8 cellular contexts compared by ENCODE assay signal in genomic region chr16:30536391-30537024, GRCh38. TPM values are rescaled to one million over a fixed set of nuclear protein-coding genes. Genes with fewer than 3 reads are reported as not detected.
DNase-seq lines count a peak whose midpoint lies in the region; ATAC-seq, FAIRE-seq and TF ChIP-seq lines count a peak whose summit lies in the region.
"Not testable (repeated sequence)": the region's sequence is repeated elsewhere in the genome, so short reads cannot be mapped to it uniquely, and the experiment has no call there.

No MANE protein-coding gene starts in this region.

- H3K36me3 Mint-ChIP-seq in CD8-positive, alpha-beta T cell = peaks cover 20% of the 10 kb centered on the region
- H3K36me3 Mint-ChIP-seq in activated T-helper 1 cell treated with anti-CD3 and anti-CD28 coated beads, Interleukin-12 subunit alpha, Interleukin-12 subunit beta, Interleukin-2, Interleukin-4 antibody, amounts not matched to agents 30 ng/mL and 10 ng/mL and 1 ng/mL, durations not matched to agents 14 hours and 24 hours and 36 hours (ENCODE audit: low read depth) = peaks cover 16% of the 10 kb centered on the region
- peaks cover 17% of the 10 kb centered on the region for H3K36me3 Mint-ChIP-seq in central memory CD8-positive, alpha-beta T cell (ENCODE audit: insufficient read depth)

- in situ Hi-C loops in transverse colon (cut with MboI; ENCODE audit: low pct_ligation_motif_present in 1 of 4, low pct_unique_long_range_greater_than_20kb in 1 of 4, low sequenced_read_pairs in 3 of 4) = not testable (repeated sequence)

- H3K4me1 Mint-ChIP-seq in CD8-positive, alpha-beta T cell (ENCODE audit: low read depth) = peaks cover 36% of the 10 kb centered on the region
- peaks cover 22% of the 10 kb centered on the region for H3K4me1 Mint-ChIP-seq in activated T-helper 1 cell treated with anti-CD3 and anti-CD28 coated beads, Interleukin-12 subunit alpha, Interleukin-12 subunit beta, Interleukin-2, Interleukin-4 antibody, amounts not matched to agents 30 ng/mL and 10 ng/mL and 1 ng/mL, durations not matched to agents 14 hours and 24 hours and 36 hours (ENCODE audit: low read depth)
- peaks cover 24% of the 10 kb centered on the region for H3K4me1 Mint-ChIP-seq in central memory CD8-positive, alpha-beta T cell

- H3K9me1 ChIP-seq in keratinocyte (ENCODE audit: control insufficient read depth, extremely low read depth, insufficient read depth, low read length) = not testable (repeated sequence)

- H3K27me3 Mint-ChIP-seq in CD8-positive, alpha-beta T cell (ENCODE audit: low read depth); activated T-helper 1 cell treated with anti-CD3 and anti-CD28 coated beads, Interleukin-12 subunit alpha, Interleukin-12 subunit beta, Interleukin-2, Interleukin-4 antibody, amounts not matched to agents 30 ng/mL and 10 ng/mL and 1 ng/mL, durations not matched to agents 14 hours and 24 hours and 36 hours (ENCODE audit: insufficient read depth); central memory CD8-positive, alpha-beta T cell: not testable (repeated sequence)

- dilution Hi-C loops in keratinocyte (cut with MboI; ENCODE audit: extremely low pct_ligation_motif_present, low sequenced_read_pairs) = not testable (repeated sequence)

- TF ChIP-seq CTCF in CD8-positive, alpha-beta T cell (IDR thresholded peaks at IDR 0.05); keratinocyte (optimal IDR thresholded peaks at IDR 0.05 in 1 of 3, IDR thresholded peaks at IDR 0.05 in 1 of 3, conservative IDR thresholded peaks at IDR 0.05 in 1 of 3; ENCODE audit: extremely low read depth in 1 of 3, insufficient read depth in 2 of 3, low read length in 3 of 3); neural cell (IDR thresholded peaks at IDR 0.05; ENCODE audit: poor library complexity, severe bottlenecking); transverse colon (IDR thresholded peaks at IDR 0.05): not testable (repeated sequence)

- not testable (repeated sequence) for H3F3A ChIP-seq in neural cell (ENCODE audit: insufficient read depth, low read length, poor library complexity, severe bottlenecking)

- H2AFZ ChIP-seq in keratinocyte (ENCODE audit: control insufficient read depth, low read length); neural cell (ENCODE audit: low read depth, low read length): not testable (repeated sequence)

- CTCF ChIA-PET in CD8-positive, alpha-beta T cell (lab: Charles Lee) = interaction anchor here (0.6 to 4.3 kb wide), 14 partner anchors 9 to 460 kb away, joined by 3 to 39 read pairs (median 4); partner anchors contain the start of genes DCTPP1 and ZNF764

- not testable (repeated sequence) for H3K9me3 ChIP-seq in CD8-positive, alpha-beta T cell (ENCODE audit: low read length); KOPT-K1 (ENCODE audit: insufficient read depth, low read length, poor library complexity, severe bottlenecking); SK-N-MC (ENCODE audit: low read depth, low read length); keratinocyte (ENCODE audit: control insufficient read depth, low read depth, low read length); neural cell (ENCODE audit: low read length); transverse colon

- H3K27ac Mint-ChIP-seq in CD8-positive, alpha-beta T cell = peak overlapping the region; percentile 96
- peak overlapping the region; percentile 99 for H3K27ac Mint-ChIP-seq in activated T-helper 1 cell treated with anti-CD3 and anti-CD28 coated beads, Interleukin-12 subunit alpha, Interleukin-12 subunit beta, Interleukin-2, Interleukin-4 antibody, amounts not matched to agents 30 ng/mL and 10 ng/mL and 1 ng/mL, durations not matched to agents 14 hours and 24 hours and 36 hours
- peak overlapping the region; percentile 93 for H3K27ac Mint-ChIP-seq in central memory CD8-positive, alpha-beta T cell (ENCODE audit: low read depth)

- peaks cover 13% of the 10 kb centered on the region for H3K4me1 ChIP-seq in CD8-positive, alpha-beta T cell (ENCODE audit: insufficient read depth, low read length)
- peaks cover 11% of the 10 kb centered on the region for H3K4me1 ChIP-seq in keratinocyte (ENCODE audit: control insufficient read depth, extremely low read depth, insufficient read depth, low read length)
- peaks cover 9 to 41% (median 35%) of the 10 kb centered on the region in 4 donors for H3K4me1 ChIP-seq in transverse colon

- peak overlapping the region; percentile 99 for H3K9ac ChIP-seq in SK-N-MC (ENCODE audit: insufficient read length)
- H3K9ac ChIP-seq in keratinocyte (ENCODE audit: control insufficient read depth, extremely low read depth, insufficient read depth, low read length); neural cell (ENCODE audit: low read length): not testable (repeated sequence)

- H3K79me2 ChIP-seq in keratinocyte (ENCODE audit: control insufficient read depth, insufficient read depth, low read length) = peaks cover 11% of the 10 kb centered on the region
- peaks cover 11% of the 10 kb centered on the region for H3K79me2 ChIP-seq in neural cell (replicated peaks; ENCODE audit: insufficient read depth, low read length)

- not testable (repeated sequence) for H3K36me3 ChIP-seq in CD8-positive, alpha-beta T cell (ENCODE audit: insufficient read depth, low read length); SK-N-MC (ENCODE audit: insufficient read depth, low read length); keratinocyte (ENCODE audit: control insufficient read depth in 2 of 2, extremely low read depth in 1 of 2, insufficient read depth in 2 of 2, low read length in 2 of 2); neural cell (ENCODE audit: insufficient read depth, low read length); transverse colon
- H3K36me3 ChIP-seq in KOPT-K1 (ENCODE audit: insufficient read depth, low read length) = peaks cover 17% of the 10 kb centered on the region

- not testable (repeated sequence) for DNase-seq in CD8-positive, alpha-beta T cell; SK-N-MC (ENCODE audit: low read depth, low spot score); activated T-helper 1 cell treated with anti-CD3 and anti-CD28 coated beads, Interleukin-12 subunit alpha, Interleukin-12 subunit beta, Interleukin-2, Interleukin-4 antibody, amounts not matched to agents 30 ng/mL and 10 ng/mL and 1 ng/mL, durations not matched to agents 14 hours and 24 hours and 36 hours (ENCODE audit: low spot score); central memory CD8-positive, alpha-beta T cell (ENCODE audit: low spot score in 2 of 2); keratinocyte (ENCODE audit: low read depth, low spot score); transverse colon

- intact Hi-C loops in CD8-positive, alpha-beta T cell (cut with DNase I, micrococcal nuclease); activated T-helper 1 cell treated with anti-CD3 and anti-CD28 coated beads, Interleukin-12 subunit alpha, Interleukin-12 subunit beta, Interleukin-2, Interleukin-4 antibody, amounts not matched to agents 30 ng/mL and 10 ng/mL and 1 ng/mL, durations not matched to agents 14 hours and 24 hours and 36 hours (cut with micrococcal nuclease); transverse colon (cut with DNase I; ENCODE audit: low total_unique reads): not testable (repeated sequence)

- FAIRE-seq in keratinocyte (lab: Jason Lieb, UNC) = not testable (repeated sequence)

- not testable (repeated sequence) for H3K9me2 ChIP-seq in neural cell (ENCODE audit: insufficient read depth, low read length)

- WGBS in transverse colon (ENCODE audit: low coverage in 1 of 2), 2 donors = 88 to 90% methylated on average over 13 of the region's 13 CpGs

- POLR2A ChIA-PET in CD8-positive, alpha-beta T cell (lab: Charles Lee) = interaction anchor here (0.9 to 3.4 kb wide), 5 partner anchors 11 to 119 kb away, joined by 3 to 60 read pairs (median 11); partner anchors contain the start of genes ZNF688, ZNF764 and ZNF768

- not testable (repeated sequence) for H3K27me3 ChIP-seq in CD8-positive, alpha-beta T cell (ENCODE audit: insufficient read depth, low read length); keratinocyte (ENCODE audit: control insufficient read depth, extremely low read depth, insufficient read depth, low read length); neural cell (ENCODE audit: insufficient read depth, low read depth, low read length); transverse colon

- H3K4me3 ChIP-seq in CD8-positive, alpha-beta T cell (ENCODE audit: low read depth, low read length); keratinocyte (ENCODE audit: control insufficient read depth in 2 of 3, extremely low read depth in 1 of 3, insufficient read depth in 2 of 3, low read depth in 1 of 3, low read length in 3 of 3): not testable (repeated sequence)
- H3K4me3 ChIP-seq in SK-N-MC (peak overlapping the region; percentile 100), neural cell (ENCODE audit: low read length) (peak overlapping the region; percentile 78), transverse colon (peak overlapping the region in 1 of 4 donors; percentile 65)

- H3K9me3 Mint-ChIP-seq in CD8-positive, alpha-beta T cell; activated T-helper 1 cell treated with anti-CD3 and anti-CD28 coated beads, Interleukin-12 subunit alpha, Interleukin-12 subunit beta, Interleukin-2, Interleukin-4 antibody, amounts not matched to agents 30 ng/mL and 10 ng/mL and 1 ng/mL, durations not matched to agents 14 hours and 24 hours and 36 hours; central memory CD8-positive, alpha-beta T cell: not testable (repeated sequence)

- TF ChIP-seq RAD21 in neural cell (conservative IDR thresholded peaks at IDR 0.05) = not testable (repeated sequence)

- not testable (repeated sequence) for H4K20me1 ChIP-seq in keratinocyte (ENCODE audit: control insufficient read depth, extremely low read depth, insufficient read depth, low read length); neural cell (ENCODE audit: insufficient read depth)

- TF ChIP-seq POLR2A in transverse colon (IDR thresholded peaks at IDR 0.05) = not testable (repeated sequence)

- H3K4me3 Mint-ChIP-seq in CD8-positive, alpha-beta T cell = peak overlapping the region; percentile 89
- H3K4me3 Mint-ChIP-seq in activated T-helper 1 cell treated with anti-CD3 and anti-CD28 coated beads, Interleukin-12 subunit alpha, Interleukin-12 subunit beta, Interleukin-2, Interleukin-4 antibody, amounts not matched to agents 30 ng/mL and 10 ng/mL and 1 ng/mL, durations not matched to agents 14 hours and 24 hours and 36 hours = peak overlapping the region; percentile 98
- peak overlapping the region; percentile 91 for H3K4me3 Mint-ChIP-seq in central memory CD8-positive, alpha-beta T cell

- ATAC-seq in CD8-positive, alpha-beta T cell; central memory CD8-positive, alpha-beta T cell (replicated peaks; ENCODE audit: extremely low read depth, poor library complexity, severe bottlenecking): not testable (repeated sequence)

- not testable (repeated sequence) for TF ChIP-seq EP300 in neural cell (conservative IDR thresholded peaks at IDR 0.05; ENCODE audit: poor library complexity, severe bottlenecking); transverse colon (IDR thresholded peaks at IDR 0.05; ENCODE audit: low read depth)

- H3K4me2 ChIP-seq in keratinocyte (ENCODE audit: control insufficient read depth, extremely low read depth, insufficient read depth, low read depth, low read length) = peak overlapping the region; percentile 97
- H3K4me2 ChIP-seq in neural cell (ENCODE audit: low read length) = peak overlapping the region; percentile 71

- H3K27ac ChIP-seq in CD8-positive, alpha-beta T cell (ENCODE audit: low read depth, low read length) = peak overlapping the region; percentile 77
- peak overlapping the region; percentile 96 for H3K27ac ChIP-seq in KOPT-K1 (ENCODE audit: low read depth, low read length, poor library complexity, severe bottlenecking)
- peak overlapping the region; percentile 94; the same call in 1 of the 2 replicates for H3K27ac ChIP-seq in SK-N-MC
- not testable (repeated sequence) for H3K27ac ChIP-seq in keratinocyte (ENCODE audit: control insufficient read depth, insufficient read depth, low read length); neural cell (ENCODE audit: low read length)
- peak overlapping the region; percentile 93 to 96 (median 95) for H3K27ac ChIP-seq in transverse colon

RNA-seq across cellular contexts. Expression of gene ZNF747, which starts 1.9 kb away (rescaled TPM):
- total RNA-seq in CD8-positive, alpha-beta T cell = 1 to 10 TPM; 6.2 to 6.3 TPM
- 13.8 and 15.8 TPM in 2 replicates for total RNA-seq in activated T-helper 1 cell treated with anti-CD3 and anti-CD28 coated beads, Interleukin-12 subunit alpha, Interleukin-12 subunit beta, Interleukin-2, Interleukin-4 antibody, amounts not matched to agents 30 ng/mL and 10 ng/mL and 1 ng/mL, durations not matched to agents 14 hours and 24 hours and 36 hours
- polyA plus RNA-seq in keratinocyte (2.2 to 4.3 TPM (median 2.7 TPM) in 3 replicates), neural cell (5.7 and 8.4 TPM in 2 replicates)
- 0.42 TPM for polyA plus RNA-seq in keratinocyte (2011; ENCODE audit: low read depth)
- polyA plus RNA-seq in keratinocyte (2011; cell fraction: cytosol; rRNA removed) = 3.3 and 3.4 TPM in 2 replicates
- 3.2 and 4.3 TPM in 2 replicates for polyA plus RNA-seq in keratinocyte (2011; cell fraction: nucleus; rRNA removed)
- 1.4 and 2.8 TPM in 2 replicates for polyA plus RNA-seq in keratinocyte (2012; ENCODE audit: low replicate concordance)
- polyA minus RNA-seq in keratinocyte (1.4 to 2.5 TPM (median 1.8 TPM) in 3 replicates), neural cell (8.8 and 10.2 TPM in 2 replicates)
- polyA minus RNA-seq in keratinocyte (2011; cell fraction: cytosol; rRNA and poly(A)+ RNA removed) = 2.9 TPM
- polyA minus RNA-seq in keratinocyte (2011; cell fraction: nucleus; rRNA and poly(A)+ RNA removed) = 1.6 and 2.0 TPM in 2 replicates
- total RNA-seq in transverse colon = 10 to 100 TPM; 16.0 to 25.7 (median 16.8) TPM

RNA-seq across cellular contexts. Expression of gene ZNF768, which starts 10.1 kb away (rescaled TPM):
- total RNA-seq in CD8-positive, alpha-beta T cell = 1 to 10 TPM; 2.6 to 2.8 TPM
- 13.7 and 14.6 TPM in 2 replicates for total RNA-seq in activated T-helper 1 cell treated with anti-CD3 and anti-CD28 coated beads, Interleukin-12 subunit alpha, Interleukin-12 subunit beta, Interleukin-2, Interleukin-4 antibody, amounts not matched to agents 30 ng/mL and 10 ng/mL and 1 ng/mL, durations not matched to agents 14 hours and 24 hours and 36 hours
- polyA plus RNA-seq in keratinocyte = 10.9 to 16.6 TPM (median 13.7 TPM) in 3 replicates
- 4.4 TPM for polyA plus RNA-seq in keratinocyte (2011; ENCODE audit: low read depth)
- polyA plus RNA-seq in keratinocyte (2011; cell fraction: cytosol; rRNA removed) = 12.5 and 22.1 TPM in 2 replicates
- 21.7 and 32.7 TPM in 2 replicates for polyA plus RNA-seq in keratinocyte (2011; cell fraction: nucleus; rRNA removed)
- polyA plus RNA-seq in keratinocyte (2012; ENCODE audit: low replicate concordance) = 17.2 and 19.4 TPM in 2 replicates
- 6.5 to 10.8 TPM (median 9.9 TPM) in 3 replicates for polyA minus RNA-seq in keratinocyte
- polyA minus RNA-seq in keratinocyte (2011; cell fraction: cytosol; rRNA and poly(A)+ RNA removed) = 26.9 TPM
- 10.2 and 10.3 TPM in 2 replicates for polyA minus RNA-seq in keratinocyte (2011; cell fraction: nucleus; rRNA and poly(A)+ RNA removed)
- 54.4 and 56.5 TPM in 2 replicates for polyA plus RNA-seq in neural cell
- 48.6 and 59.9 TPM in 2 replicates for polyA minus RNA-seq in neural cell
- total RNA-seq in transverse colon = 100 to 1,000 TPM in 1 of 4 donors, 10 to 100 TPM in 3; 54.7 to 116 (median 74.9) TPM

RNA-seq across cellular contexts. Expression of gene ZNF764, which starts 21.7 kb away (rescaled TPM):
- total RNA-seq in CD8-positive, alpha-beta T cell = 10 to 100 TPM; 15.0 to 15.6 TPM
- 17.9 and 21.2 TPM in 2 replicates for total RNA-seq in activated T-helper 1 cell treated with anti-CD3 and anti-CD28 coated beads, Interleukin-12 subunit alpha, Interleukin-12 subunit beta, Interleukin-2, Interleukin-4 antibody, amounts not matched to agents 30 ng/mL and 10 ng/mL and 1 ng/mL, durations not matched to agents 14 hours and 24 hours and 36 hours
- polyA plus RNA-seq in keratinocyte = 1.6 to 2.3 TPM (median 1.6 TPM) in 3 replicates
- polyA plus RNA-seq in keratinocyte (2011; ENCODE audit: low read depth) = 0.31 TPM
- 1.3 and 1.5 TPM in 2 replicates for polyA plus RNA-seq in keratinocyte (2011; cell fraction: cytosol; rRNA removed)
- polyA plus RNA-seq in keratinocyte (2011; cell fraction: nucleus; rRNA removed) = 2.9 and 4.0 TPM in 2 replicates
- 1.7 and 2.8 TPM in 2 replicates for polyA plus RNA-seq in keratinocyte (2012; ENCODE audit: low replicate concordance)
- 0.86 to 1.3 TPM (median 1.2 TPM) in 3 replicates for polyA minus RNA-seq in keratinocyte
- polyA minus RNA-seq in keratinocyte (2011; cell fraction: cytosol; rRNA and poly(A)+ RNA removed) = 3.3 TPM
- 3.0 and 3.3 TPM in 2 replicates for polyA minus RNA-seq in keratinocyte (2011; cell fraction: nucleus; rRNA and poly(A)+ RNA removed)
- 10.5 and 14.9 TPM in 2 replicates for polyA plus RNA-seq in neural cell
- polyA minus RNA-seq in neural cell = 26.3 and 28.1 TPM in 2 replicates
- total RNA-seq in transverse colon = 10 to 100 TPM; 17.9 to 48.0 (median 23.2) TPM

RNA-seq across cellular contexts. Expression of gene ZNF688, which starts 35.0 kb away (rescaled TPM):
- 1 to 10 TPM; 6.1 to 7.1 TPM for total RNA-seq in CD8-positive, alpha-beta T cell
- total RNA-seq in activated T-helper 1 cell treated with anti-CD3 and anti-CD28 coated beads, Interleukin-12 subunit alpha, Interleukin-12 subunit beta, Interleukin-2, Interleukin-4 antibody, amounts not matched to agents 30 ng/mL and 10 ng/mL and 1 ng/mL, durations not matched to agents 14 hours and 24 hours and 36 hours = 7.4 and 9.4 TPM in 2 replicates
- polyA plus RNA-seq in keratinocyte (3.8 to 4.9 TPM (median 4.3 TPM) in 3 replicates), neural cell (26.9 and 28.4 TPM in 2 replicates)
- polyA plus RNA-seq in keratinocyte (2011; ENCODE audit: low read depth) = 4.8 TPM
- 1.9 and 5.0 TPM in 2 replicates for polyA plus RNA-seq in keratinocyte (2011; cell fraction: cytosol; rRNA removed)
- polyA plus RNA-seq in keratinocyte (2011; cell fraction: nucleus; rRNA removed) = 8.3 and 8.5 TPM in 2 replicates
- polyA plus RNA-seq in keratinocyte (2012; ENCODE audit: low replicate concordance) = 6.4 TPM in 2 replicates
- polyA minus RNA-seq in keratinocyte (0.35 to 2.5 TPM (median 1.4 TPM) in 3 replicates), neural cell (12.4 and 13.8 TPM in 2 replicates)
- 3.1 TPM for polyA minus RNA-seq in keratinocyte (2011; cell fraction: cytosol; rRNA and poly(A)+ RNA removed)
- 2.6 and 3.1 TPM in 2 replicates for polyA minus RNA-seq in keratinocyte (2011; cell fraction: nucleus; rRNA and poly(A)+ RNA removed)
- total RNA-seq in transverse colon = 10 to 100 TPM; 22.9 to 64.3 (median 43.5) TPM

RNA-seq across cellular contexts. Expression of gene ZNF785, which starts 49.0 kb away (rescaled TPM):
- 1 to 10 TPM; 5.0 to 6.9 TPM for total RNA-seq in CD8-positive, alpha-beta T cell
- 19.2 and 21.5 TPM in 2 replicates for total RNA-seq in activated T-helper 1 cell treated with anti-CD3 and anti-CD28 coated beads, Interleukin-12 subunit alpha, Interleukin-12 subunit beta, Interleukin-2, Interleukin-4 antibody, amounts not matched to agents 30 ng/mL and 10 ng/mL and 1 ng/mL, durations not matched to agents 14 hours and 24 hours and 36 hours
- polyA plus RNA-seq in keratinocyte (3.4 to 4.6 TPM (median 4.1 TPM) in 3 replicates), neural cell (26.4 and 44.1 TPM in 2 replicates)
- 2.4 TPM for polyA plus RNA-seq in keratinocyte (2011; ENCODE audit: low read depth)
- 1.6 and 2.4 TPM in 2 replicates for polyA plus RNA-seq in keratinocyte (2011; cell fraction: cytosol; rRNA removed)
- polyA plus RNA-seq in keratinocyte (2011; cell fraction: nucleus; rRNA removed) = 12.7 and 13.0 TPM in 2 replicates
- 4.0 and 5.0 TPM in 2 replicates for polyA plus RNA-seq in keratinocyte (2012; ENCODE audit: low replicate concordance)
- polyA minus RNA-seq in keratinocyte (2.4 to 5.2 TPM (median 3.0 TPM) in 3 replicates), neural cell (39.5 and 44.6 TPM in 2 replicates)
- 4.8 TPM for polyA minus RNA-seq in keratinocyte (2011; cell fraction: cytosol; rRNA and poly(A)+ RNA removed)
- polyA minus RNA-seq in keratinocyte (2011; cell fraction: nucleus; rRNA and poly(A)+ RNA removed) = 3.8 and 5.4 TPM in 2 replicates
- total RNA-seq in transverse colon = 100 to 1,000 TPM in 1 of 4 donors, 10 to 100 TPM in 3; 17.2 to 131 (median 20.5) TPM
